19 cellular contexts compared by ENCODE assay signal in the genomic region with DNA sequence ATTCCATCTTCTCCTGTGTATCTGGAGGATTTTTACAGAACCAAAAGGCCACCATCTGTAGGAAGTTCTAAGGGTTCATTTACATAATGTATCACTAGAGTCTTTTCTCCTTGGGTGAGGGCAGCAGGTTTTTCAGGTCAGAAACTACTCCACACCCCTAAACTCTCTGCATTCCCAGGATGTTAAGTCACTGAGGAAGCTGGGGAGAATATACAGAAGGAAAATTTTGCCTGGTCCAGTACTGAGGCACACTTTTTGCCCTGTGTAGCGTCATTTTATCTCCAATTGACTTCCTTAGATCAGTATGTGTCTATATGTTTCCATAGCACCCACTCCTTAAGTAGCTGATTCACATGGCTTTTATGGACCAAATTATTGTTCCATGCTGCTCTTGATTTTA. TPM values are rescaled to one million over a fixed set of nuclear protein-coding genes. Genes with fewer than 3 reads are reported as not detected.
DNase-seq lines count a peak whose midpoint lies in the region; ATAC-seq, FAIRE-seq and TF ChIP-seq lines count a peak whose summit lies in the region.
"Had no signal": no experiment of that assay in that cellular context is flagged by ENCODE, and none has a peak within 500 bp of the region (broad histone marks: within the 10 kb centered on the region; RNA-seq: fewer than 3 reads in every experiment).

No MANE protein-coding gene starts in this region.

- H4K8ac ChIP-seq in mesendoderm (ENCODE audit: low read depth, low read length) = no peak overlapping the region

- no peak overlapping the region for H2AK5ac ChIP-seq in mesendoderm (ENCODE audit: low read length)

- intact Hi-C loops in endothelial cell of umbilical vein (cut with micrococcal nuclease) = no loop called here

- no CpG with 5 or more reads among the region's 1 CpG for WGBS in mesendoderm (ENCODE audit: extremely low coverage, insufficient coverage, low lambda C conversion rate)

- no peak overlapping the region for H2BK120ac ChIP-seq in mesendoderm (ENCODE audit: low read depth, low read length)

- dilution Hi-C loops in endothelial cell of umbilical vein (cut with MboI; ENCODE audit: extremely low pct_ligation_motif_present, low sequenced_read_pairs) = no loop called here

- H3K79me2 ChIP-seq in endothelial cell of umbilical vein (ENCODE audit: control insufficient read depth, insufficient read depth, low read length) (no peaks in the 10 kb centered on the region), mesendoderm (ENCODE audit: control insufficient read depth, insufficient read depth, low read length) (no peaks in the 10 kb centered on the region)

- H3K4me1 ChIP-seq in endothelial cell of umbilical vein (ENCODE audit: control insufficient read depth, extremely low read depth, insufficient read depth, low read length) = peaks cover 13% of the 10 kb centered on the region
- no peaks in the 10 kb centered on the region for H3K4me1 ChIP-seq in mesendoderm (ENCODE audit: control insufficient read depth, low read depth, low read length)
- H3K4me1 ChIP-seq: SJSA1 had no signal

- no peak overlapping the region for H2AFZ ChIP-seq in endothelial cell of umbilical vein (ENCODE audit: low read depth, low read length)
- H2AFZ ChIP-seq: GM23338 had no signal

- no peaks in the 10 kb centered on the region for H3K79me1 ChIP-seq in mesendoderm (ENCODE audit: low read length)

- TF ChIP-seq CTCF in endothelial cell of umbilical vein (IDR thresholded peaks at IDR 0.05; ENCODE audit: extremely low read depth in 1 of 2, insufficient read depth in 1 of 2, low read depth in 1 of 2, low read length in 2 of 2) = no peak

- H3K4me2 ChIP-seq in endothelial cell of umbilical vein (ENCODE audit: insufficient read depth, low read length) = no peak overlapping the region
- no peak overlapping the region for H3K4me2 ChIP-seq in mesendoderm (ENCODE audit: low read length)
- H3K4me2 ChIP-seq: GM23338 had no signal

- POLR2A ChIA-PET in endothelial cell of umbilical vein (lab: Charles Lee) = no interaction called here

- no peak overlapping the region for H3K18ac ChIP-seq in mesendoderm (ENCODE audit: low read length)

- ATAC-seq in GM19463 (IDR thresholded peaks at IDR 0.05; ENCODE audit: unreplicated experiment) (no peak), HG02763 (IDR thresholded peaks at IDR 0.05; ENCODE audit: unreplicated experiment) (no peak)
- ATAC-seq: GM23338 had no signal

- H3K9ac ChIP-seq in endothelial cell of umbilical vein (replicated peaks; ENCODE audit: extremely low read depth, insufficient read depth, low read length) (no peak overlapping the region), mesendoderm (ENCODE audit: low read length) (no peak overlapping the region)

- no peak overlapping the region for H2BK15ac ChIP-seq in mesendoderm (replicated peaks; ENCODE audit: low read depth)

- no peak overlapping the region for H3K23ac ChIP-seq in mesendoderm (ENCODE audit: low read length)

- H3K27me3 ChIP-seq in endothelial cell of umbilical vein (ENCODE audit: control insufficient read depth in 2 of 2, insufficient read depth in 2 of 2, low read length in 2 of 2) (no peaks in the 10 kb centered on the region), mesendoderm (ENCODE audit: insufficient read depth, low read length, poor library complexity) (no peaks in the 10 kb centered on the region)
- H3K27me3 ChIP-seq: SJSA1 had no signal

- H3K56ac ChIP-seq in mesendoderm (ENCODE audit: low read length) = no peak overlapping the region

- no peaks in the 10 kb centered on the region for H4K20me1 ChIP-seq in endothelial cell of umbilical vein (replicated peaks; ENCODE audit: control insufficient read depth, extremely low read depth, insufficient read depth, low read length)

- no peaks in the 10 kb centered on the region for H3K9me1 ChIP-seq in endothelial cell of umbilical vein (replicated peaks; ENCODE audit: control insufficient read depth, extremely low read depth, insufficient read depth, low read length)

- H3K36me3 ChIP-seq in endothelial cell of umbilical vein (ENCODE audit: control insufficient read depth in 2 of 2, extremely low read depth in 1 of 2, insufficient read depth in 2 of 2, low read length in 2 of 2) (no peaks in the 10 kb centered on the region), mesendoderm (ENCODE audit: control insufficient read depth, insufficient read depth, low read length) (no peaks in the 10 kb centered on the region)
- H3K36me3 ChIP-seq: SJSA1 had no signal

- H3K4me3 ChIP-seq in endothelial cell of umbilical vein (replicated peaks in 1 of 3; ENCODE audit: insufficient read depth in 1 of 3, low read depth in 1 of 3, low read length in 3 of 3) = no peak overlapping the region
- H3K4me3 ChIP-seq in mesendoderm (ENCODE audit: low read length) = no peak overlapping the region
- H3K4me3 ChIP-seq: GM23338, SJSA1 had no signal

- no peak overlapping the region for H3K27ac ChIP-seq in endothelial cell of umbilical vein (ENCODE audit: insufficient read depth, low read depth, low read length)
- no peak overlapping the region for H3K27ac ChIP-seq in mesendoderm (ENCODE audit: low read depth, low read length)
- H3K27ac ChIP-seq: SJSA1 had no signal

- H2BK5ac ChIP-seq in mesendoderm (ENCODE audit: low read length) = no peak overlapping the region

- TF ChIP-seq POLR2A in endothelial cell of umbilical vein (IDR thresholded peaks at IDR 0.05; ENCODE audit: low read depth, low read length) = no peak

- no peak overlapping the region for H3K4ac ChIP-seq in mesendoderm (ENCODE audit: low read depth, low read length)

- CTCF ChIA-PET in endothelial cell of umbilical vein (lab: Charles Lee) = no interaction called here

- BruUV-seq in endothelial cell of umbilical vein (replicated peaks; lab: Mats Ljungman, UMichigan) = no TSS peak

- H3K9me3 ChIP-seq in endothelial cell of umbilical vein (replicated peaks; ENCODE audit: control insufficient read depth, insufficient read depth, low read length) = no peaks in the 10 kb centered on the region
- H3K9me3 ChIP-seq: SJSA1 had no signal

- H4K5ac ChIP-seq in mesendoderm (ENCODE audit: low read length) = no peak overlapping the region

- FAIRE-seq in endothelial cell of umbilical vein (lab: Jason Lieb, UNC) = peak; percentile 26
- FAIRE-seq: GM18507 had no signal

- peak; percentile 12 for DNase-seq in ELF-1 (ENCODE audit: low read depth, low spot score)
- DNase-seq in NCI-H226 = peak; percentile 76
- DNase-seq in endothelial cell of umbilical vein (ENCODE audit: low read depth, low spot score) = peak; percentile 5
- DNase-seq in mesendoderm = peak; percentile 14
- no peak for DNase-seq in activated CD4-positive, alpha-beta T cell treated with anti-CD3 and anti-CD28 coated beads, Interleukin-2, amount 50 U/mL, for 4 hours
- no peak for DNase-seq in NCI-H2227 (lab: John Stamatoyannopoulos, UW; ENCODE audit: unreplicated experiment)
- DNase-seq: CD4-positive, CD25-positive, alpha-beta regulatory T cell; Karpas-422; NCI-H187 treated with DMSO at 0.1 percent for 48 hours; NCI-H82; SW 1271 had no signal

TF ChIP-seq in endothelial cell of umbilical vein, 7 proteins besides CTCF, POLR2A, EP300 and RAD21:
- TF ChIP-seq EZH2 (IDR thresholded peaks at IDR 0.05; ENCODE audit: borderline replicate concordance, low read depth, low read length, severe bottlenecking) (no peak), GATA2 (IDR thresholded peaks at IDR 0.05; ENCODE audit: insufficient read depth, insufficient read length, low read depth, low read length) (no peak), MYC (IDR thresholded peaks at IDR 0.05; ENCODE audit: low read depth, low read length) (no peak), FOS (IDR thresholded peaks at IDR 0.05; ENCODE audit: borderline replicate concordance, insufficient read depth, low read length) (no peak), JUN (IDR thresholded peaks at IDR 0.05; ENCODE audit: borderline replicate concordance, insufficient read depth, insufficient read length, low read depth) (no peak), POLR2AphosphoS5 (IDR thresholded peaks at IDR 0.05; ENCODE audit: insufficient read depth, low read depth, low read length) (no peak)
- TF ChIP-seq, protein P1, sequence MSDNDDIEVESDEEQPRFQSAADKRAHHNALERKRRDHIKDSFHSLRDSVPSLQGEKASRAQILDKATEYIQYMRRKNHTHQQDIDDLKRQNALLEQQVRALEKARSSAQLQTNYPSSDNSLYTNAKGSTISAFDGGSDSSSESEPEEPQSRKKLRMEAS (IDR thresholded peaks at IDR 0.05; ENCODE audit: insufficient read depth, insufficient read length) = no peak

RNA-seq across cellular contexts. Expression of a gene that starts 17.0 kb away (rescaled TPM):
- 0.88 and 1.5 TPM in 2 replicates for total RNA-seq in endothelial cell of umbilical vein
- 0.33 and 0.37 TPM in 2 replicates for polyA plus RNA-seq in endothelial cell of umbilical vein
- 0.19 and 0.23 TPM in 2 replicates for polyA plus RNA-seq in endothelial cell of umbilical vein (2011; cell fraction: cytosol; rRNA removed)
- 1.6 and 1.8 TPM in 2 replicates for polyA plus RNA-seq in endothelial cell of umbilical vein (2011; cell fraction: nucleus; rRNA removed)
- polyA plus RNA-seq in endothelial cell of umbilical vein (2012) = 0.76 and 1.6 TPM in 2 replicates
- polyA minus RNA-seq in endothelial cell of umbilical vein = 0.95 and 1.2 TPM in 2 replicates
- polyA minus RNA-seq in endothelial cell of umbilical vein (2011; cell fraction: cytosol; rRNA and poly(A)+ RNA removed) = not detected
- 1.4 and 2.4 TPM in 2 replicates for polyA minus RNA-seq in endothelial cell of umbilical vein (2011; cell fraction: nucleus; rRNA and poly(A)+ RNA removed)
- polyA plus RNA-seq in mesendoderm (2013, experiment 1 of 2) = 0.32 TPM
- 0.34 TPM for polyA plus RNA-seq in mesendoderm (2013, experiment 2 of 2)
- total RNA-seq: A673 had no signal

RNA-seq across cellular contexts. Expression of a gene that starts 37.6 kb away (rescaled TPM):
- not detected in 2 replicates for total RNA-seq in endothelial cell of umbilical vein
- polyA plus RNA-seq in endothelial cell of umbilical vein = not detected in 2 replicates
- polyA plus RNA-seq in endothelial cell of umbilical vein (2011; cell fraction: cytosol; rRNA removed) = not detected in 2 replicates
- polyA plus RNA-seq in endothelial cell of umbilical vein (2011; cell fraction: nucleus; rRNA removed) = 0.10 and 0.17 TPM in 2 replicates
- not detected in 2 replicates for polyA plus RNA-seq in endothelial cell of umbilical vein (2012)
- polyA minus RNA-seq in endothelial cell of umbilical vein = not detected in 2 replicates
- polyA minus RNA-seq in endothelial cell of umbilical vein (2011; cell fraction: cytosol; rRNA and poly(A)+ RNA removed) = not detected
- not detected in 2 replicates for polyA minus RNA-seq in endothelial cell of umbilical vein (2011; cell fraction: nucleus; rRNA and poly(A)+ RNA removed)
- polyA plus RNA-seq in mesendoderm (2013, experiment 1 of 2) = not detected
- polyA plus RNA-seq in mesendoderm (2013, experiment 2 of 2) = not detected
- total RNA-seq: A673; CD4-positive, CD25-positive, alpha-beta regulatory T cell; GM23338; RPMI7951; SJSA1 had no signal
- polyA plus RNA-seq: CD4-positive, CD25-positive, alpha-beta regulatory T cell had no signal

RNA-seq across cellular contexts. Expression of a gene that starts 57.8 kb away (rescaled TPM):
- total RNA-seq in endothelial cell of umbilical vein = not detected in 2 replicates
- not detected in 2 replicates for polyA plus RNA-seq in endothelial cell of umbilical vein
- polyA plus RNA-seq in endothelial cell of umbilical vein (2011; cell fraction: cytosol; rRNA removed) = not detected in 2 replicates
- not detected in 2 replicates for polyA plus RNA-seq in endothelial cell of umbilical vein (2011; cell fraction: nucleus; rRNA removed)
- polyA plus RNA-seq in endothelial cell of umbilical vein (2012) = 0.15 and 0.18 TPM in 2 replicates
- not detected in 2 replicates for polyA minus RNA-seq in endothelial cell of umbilical vein
- polyA minus RNA-seq in endothelial cell of umbilical vein (2011; cell fraction: cytosol; rRNA and poly(A)+ RNA removed) = not detected
- not detected in 2 replicates for polyA minus RNA-seq in endothelial cell of umbilical vein (2011; cell fraction: nucleus; rRNA and poly(A)+ RNA removed)
- polyA plus RNA-seq in mesendoderm (2013, experiment 1 of 2) = not detected
- polyA plus RNA-seq in mesendoderm (2013, experiment 2 of 2) = not detected
- total RNA-seq: A673; CD4-positive, CD25-positive, alpha-beta regulatory T cell; GM23338; NCI-H460; RPMI7951; SJSA1 had no signal
- polyA plus RNA-seq: CD4-positive, CD25-positive, alpha-beta regulatory T cell; GM23338 had no signal

Comparison
In these comparisons a context has a peak if more than half of its experiments do, and no peak if none do; other contexts are left out.
1. DNase-seq: peak in ELF-1 (single experiment), NCI-H226 (single experiment), endothelial cell of umbilical vein (single experiment) and mesendoderm (single experiment); none in activated CD4-positive, alpha-beta T cell treated with anti-CD3 and anti-CD28 coated beads, Interleukin-2, amount 50 U/mL, for 4 hours (0 of 2) and NCI-H2227 (single experiment).